Comparison of ENCODE assay signal across 8 cellular contexts in the genomic region with DNA sequence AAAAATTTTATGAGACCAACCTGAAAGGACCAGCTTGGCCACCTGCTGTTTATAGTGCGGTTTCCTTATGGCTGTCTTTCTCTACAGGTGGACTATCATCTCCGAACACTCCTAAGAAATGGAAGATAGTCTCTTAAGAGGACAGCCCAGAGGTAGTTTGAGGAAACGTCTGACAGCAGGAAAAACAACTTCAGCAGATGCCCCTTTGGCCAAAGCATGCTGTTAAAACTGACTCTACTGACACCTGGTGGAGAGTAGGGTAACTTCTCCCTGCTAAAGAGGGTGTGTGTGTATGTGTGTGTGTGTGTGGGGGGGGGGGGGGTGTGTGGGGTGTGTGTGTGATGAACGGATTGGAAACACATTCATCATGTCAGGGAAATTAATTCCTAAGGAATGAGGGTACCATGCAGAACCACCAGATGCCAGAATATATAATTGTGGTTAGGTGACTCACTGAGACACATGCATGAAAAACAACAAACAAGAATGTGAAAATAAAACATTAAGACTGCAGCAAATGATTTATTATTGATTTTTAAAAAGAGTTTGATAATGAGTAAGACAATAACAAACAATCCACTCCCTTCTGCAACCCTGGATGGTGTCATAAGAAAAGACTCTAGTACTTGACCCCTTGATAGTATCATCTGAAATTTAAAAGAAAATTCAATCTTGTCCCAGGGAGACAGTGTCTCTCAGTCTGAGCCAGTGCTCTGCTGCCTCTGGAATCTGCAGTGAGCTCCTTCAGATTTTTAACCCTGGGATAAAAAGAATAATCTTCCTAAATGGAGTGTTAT.
DNase-seq lines count a peak whose midpoint lies in the region; ATAC-seq, FAIRE-seq and TF ChIP-seq lines count a peak whose summit lies in the region.

No MANE protein-coding gene starts in this region.

- H2BK5ac ChIP-seq in H9 (ENCODE audit: insufficient read length, low read length), result no peak overlapping the region

- H3K9me3 ChIP-seq in A549 (no peaks in the 10 kb centered on the region), H9 (ENCODE audit: control insufficient read depth, low read depth, low read length) (no peaks in the 10 kb centered on the region), SJCRH30 (replicated peaks) (no peaks in the 10 kb centered on the region), liver (ENCODE audit: control insufficient read depth in 4 of 4, low read length in 3 of 4) (no peaks in the 10 kb centered on the region)

- ATAC-seq in A549, result peak; percentile 83 to 92

- no peak overlapping the region for H3T11ph ChIP-seq in H9 (ENCODE audit: low read length)

- H3K9ac ChIP-seq in H9 (ENCODE audit: extremely low read depth, insufficient read length, low read length) (no peak overlapping the region), liver (ENCODE audit: low read depth in 1 of 2, low read length in 2 of 2) (no peak overlapping the region)

- no peaks in the 10 kb centered on the region for H3K9me3 Mint-ChIP-seq in H9

- H3K27ac Mint-ChIP-seq in H9, result no peak overlapping the region

- no peak for TF ChIP-seq POLR2A in A549 (IDR thresholded peaks at IDR 0.05; ENCODE audit: low read length)

- no peak overlapping the region for H2AFZ ChIP-seq in H9 (ENCODE audit: low read length)

- TF ChIP-seq RAD21 in A549 (conservative IDR thresholded peaks at IDR 0.05 in 1 of 2, IDR thresholded peaks at IDR 0.05 in 1 of 2), result peak; percentile 90 to 93
- TF ChIP-seq RAD21 in liver (IDR thresholded peaks at IDR 0.05), result peak; percentile 90 to 93

- no peak overlapping the region for H3K14ac ChIP-seq in H9 (ENCODE audit: insufficient read depth, low read length)

- no peaks in the 10 kb centered on the region for H4K20me1 ChIP-seq in H9 (ENCODE audit: control insufficient read depth, insufficient read depth, insufficient read length)

- no peaks in the 10 kb centered on the region for H3K36me3 Mint-ChIP-seq in H9 (ENCODE audit: insufficient read depth in 1 of 3, low read depth in 3 of 3)

- H3K4me1 Mint-ChIP-seq in H9, result peaks cover 11 to 12% of the 10 kb centered on the region in 2 experiments

- CTCF ChIA-PET in A549 (lab: Yijun Ruan, JAX), result interaction anchor here (0.7 to 4.4 kb wide), 18 partner anchors 12 to 350 kb away, joined by 3 to 29 read pairs (median 4); no protein-coding TSS in a partner anchor

- no peaks in the 10 kb centered on the region for H3K36me3 ChIP-seq in SJCRH30
- H3K36me3 ChIP-seq in liver (ENCODE audit: control insufficient read depth in 4 of 4, insufficient read depth in 3 of 4, low read depth in 1 of 4, low read length in 3 of 4), result no peaks in the 10 kb centered on the region

- H4K8ac ChIP-seq in H9 (replicated peaks; ENCODE audit: insufficient read length, low read depth, low read length), result no peak overlapping the region

- no peaks in the 10 kb centered on the region for H3K79me1 ChIP-seq in H9 (ENCODE audit: insufficient read depth, low read depth, low read length, poor library complexity, severe bottlenecking)

- H4K91ac ChIP-seq in H9 (ENCODE audit: insufficient read length, low read depth, low read length), result no peak overlapping the region

- H4K5ac ChIP-seq in H9 (ENCODE audit: insufficient read length, low read depth, low read length), result no peak overlapping the region

- H3K4me3 ChIP-seq in A549, result no peak overlapping the region
- H3K4me3 ChIP-seq in SJCRH30, result no peak overlapping the region
- no peak overlapping the region for H3K4me3 ChIP-seq in coronary artery
- H3K4me3 ChIP-seq in liver (ENCODE audit: low read depth in 1 of 3, low read length in 3 of 3), result no peak overlapping the region

- H3K27me3 ChIP-seq in H9 (ENCODE audit: insufficient read depth, low read length) (no peaks in the 10 kb centered on the region), SJCRH30 (no peaks in the 10 kb centered on the region), liver (ENCODE audit: control insufficient read depth in 4 of 4, insufficient read depth in 4 of 4, low read length in 3 of 4) (no peaks in the 10 kb centered on the region)

- no peak overlapping the region for H2BK120ac ChIP-seq in H9 (ENCODE audit: low read depth, low read length, poor library complexity, severe bottlenecking)

- H2BK15ac ChIP-seq in H9 (ENCODE audit: low read depth, low read length), result no peak overlapping the region

- H2BK12ac ChIP-seq in H9 (ENCODE audit: insufficient read length, low read depth, low read length), result no peak overlapping the region

- 16% methylated on average over 4 of the region's 4 CpGs for WGBS in A549 (ENCODE audit: missing lambda C conversion rate)
- no CpG with 5 or more reads among the region's 4 CpGs for WGBS in H9 (ENCODE audit: extremely low coverage, insufficient read length, low lambda C conversion rate)
- 36% methylated on average over 4 of the region's 4 CpGs for WGBS in liver

- H3K4me2 ChIP-seq in A549 (peak overlapping the region; percentile 41; the same call in 2 of the 3 replicates), H9 (ENCODE audit: insufficient read depth, insufficient read length, low read length) (no peak overlapping the region)

- H3K23ac ChIP-seq in H9 (ENCODE audit: insufficient read length, low read depth, low read length), result no peak overlapping the region

- no peak overlapping the region for H2AK5ac ChIP-seq in H9 (ENCODE audit: insufficient read length, low read length)

- peak overlapping the region; percentile 11 to 53; a peak in 4 of 6 replicates for H3K27ac ChIP-seq in A549
- no peak overlapping the region for H3K27ac ChIP-seq in H9 (ENCODE audit: insufficient read length, low read depth, low read length)
- no peak overlapping the region for H3K27ac ChIP-seq in SJCRH30
- peak overlapping the region; percentile 54 to 81 for H3K27ac ChIP-seq in coronary artery
- no peak overlapping the region for H3K27ac ChIP-seq in liver (ENCODE audit: low read depth in 1 of 2, low read length in 2 of 2)

- no peaks in the 10 kb centered on the region for H3K79me2 ChIP-seq in H9 (ENCODE audit: insufficient read depth, low read length)

- H3K27me3 Mint-ChIP-seq in H9 (ENCODE audit: low read depth), result no peaks in the 10 kb centered on the region

- no peak overlapping the region for H3K56ac ChIP-seq in H9 (ENCODE audit: insufficient read length, low read depth, low read length)

- H3K23me2 ChIP-seq in H9 (ENCODE audit: insufficient read length, low read depth, low read length, poor library complexity, severe bottlenecking), result no peaks in the 10 kb centered on the region

- no peak for TF ChIP-seq EP300 in A549 (IDR thresholded peaks at IDR 0.05)

- no peak overlapping the region for H3K4me3 Mint-ChIP-seq in H9

- FAIRE-seq in A549 (lab: Jason Lieb, UNC), result no peak

- TF ChIP-seq CTCF in A549 (IDR thresholded peaks at IDR 0.05) (peak; percentile 85), H9 (conservative IDR thresholded peaks at IDR 0.05) (peak; percentile 67), coronary artery (IDR thresholded peaks at IDR 0.05) (peak; percentile 68), liver (IDR thresholded peaks at IDR 0.05; ENCODE audit: low read depth, low read length, missing input control) (peak; percentile 70)

- H3K4me1 ChIP-seq in A549 (peaks cover 43% of the 10 kb centered on the region), H9 (ENCODE audit: insufficient read depth, low read length) (no peaks in the 10 kb centered on the region; the same call in 1 of the 2 replicates), SJCRH30 (no peaks in the 10 kb centered on the region), liver (ENCODE audit: control insufficient read depth in 4 of 4, insufficient read depth in 4 of 4, low read length in 3 of 4) (no peaks in the 10 kb centered on the region)

- H3K18ac ChIP-seq in H9 (ENCODE audit: insufficient read length, low read depth, low read length), result no peak overlapping the region

- no peak overlapping the region for H2BK20ac ChIP-seq in H9 (ENCODE audit: low read depth, low read length, poor library complexity, severe bottlenecking)

- POLR2A ChIA-PET in A549 (lab: Yijun Ruan, JAX), result interaction anchor here (1.2 kb wide), 1 partner anchor 321 kb away, joined by 4 read pairs; a partner anchor contains a TSS

- H3K4ac ChIP-seq in H9 (ENCODE audit: low read depth, low read length), result no peak overlapping the region

- peak; percentile 65 to 78 for DNase-seq in A549 (ENCODE audit: low read depth in 1 of 2, low spot score in 1 of 2)
- DNase-seq in GM04503 (ENCODE audit: low read depth), result peak; percentile 98
- peak; percentile 63 for DNase-seq in H9
- peak; percentile 61 to 76 for DNase-seq in Kasumi-1 (lab: John Stamatoyannopoulos, UW)
- peak; percentile 54 to 81 for DNase-seq in SJCRH30
- DNase-seq in coronary artery (ENCODE audit: low spot score), result no peak
- DNase-seq in superior temporal gyrus (ENCODE audit: extremely low spot score), result peak; percentile 90

TF ChIP-seq in A549, 52 proteins besides CTCF, POLR2A, EP300 and RAD21 (continues in another document):
- TF ChIP-seq, protein P1, sequence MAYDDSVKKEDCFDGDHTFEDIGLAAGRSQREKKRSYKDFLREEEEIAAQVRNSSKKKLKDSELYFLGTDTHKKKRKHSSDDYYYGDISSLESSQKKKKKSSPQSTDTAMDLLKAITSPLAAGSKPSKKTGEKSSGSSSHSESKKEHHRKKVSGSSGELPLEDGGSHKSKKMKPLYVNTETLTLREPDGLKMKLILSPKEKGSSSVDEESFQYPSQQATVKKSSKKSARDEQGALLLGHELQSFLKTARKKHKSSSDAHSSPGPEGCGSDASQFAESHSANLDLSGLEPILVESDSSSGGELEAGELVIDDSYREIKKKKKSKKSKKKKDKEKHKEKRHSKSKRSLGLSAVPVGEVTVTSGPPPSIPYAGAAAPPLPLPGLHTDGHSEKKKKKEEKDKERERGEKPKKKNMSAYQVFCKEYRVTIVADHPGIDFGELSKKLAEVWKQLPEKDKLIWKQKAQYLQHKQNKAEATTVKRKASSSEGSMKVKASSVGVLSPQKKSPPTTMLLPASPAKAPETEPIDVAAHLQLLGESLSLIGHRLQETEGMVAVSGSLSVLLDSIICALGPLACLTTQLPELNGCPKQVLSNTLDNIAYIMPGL (CRISPR knock-in tag; IDR thresholded peaks at IDR 0.05; ENCODE audit: borderline replicate concordance), result no peak

TF ChIP-seq in liver, 16 proteins besides CTCF, POLR2A, EP300 and RAD21 (continues in another document):
- no peak for TF ChIP-seq EGR1 (IDR thresholded peaks at IDR 0.05; ENCODE audit: low read depth in 2 of 2)
- no peak for TF ChIP-seq FOXA2 (IDR thresholded peaks at IDR 0.05)

Comparison
In these comparisons a context has a peak if more than half of its experiments do, and no peak if none do; other contexts are left out.
1. H3K27ac ChIP-seq: peak in A549 (2 of 2) and coronary artery (2 of 2); none in H9 (single experiment), SJCRH30 (single experiment) and liver (0 of 2).
2. Peak in every context shown above with its lines, with median percentiles within 50 percentile points of each other: CTCF ChIP-seq.